1 cellular context compared by ENCODE assay signal in genomic region chr20:48920527-48921167, GRCh38.
TF ChIP-seq lines count a peak whose summit lies in the region.

No MANE protein-coding gene starts in this region.

TF ChIP-seq in HepG2, 621 proteins besides CTCF, POLR2A, EP300 and RAD21 (continued from another document and continues in another):
- TF ChIP-seq ZNF574 (CRISPR knock-in tag; IDR thresholded peaks at IDR 0.05), result no peak
- TF ChIP-seq BRD4 (CRISPR knock-in tag; IDR thresholded peaks at IDR 0.05), result no peak; the same call in 1 of the 2 replicates
- no peak for TF ChIP-seq HOXA3 (CRISPR knock-in tag; IDR thresholded peaks at IDR 0.05)
- no peak for TF ChIP-seq ZFAT (CRISPR knock-in tag; conservative IDR thresholded peaks at IDR 0.05)
- peak; percentile 4; the same call in 1 of the 2 replicates for TF ChIP-seq ZGPAT (CRISPR knock-in tag; IDR thresholded peaks at IDR 0.05)
- 0 out of 2 replicates have a peak, but pooled peaks have one; percentile 88 for TF ChIP-seq FLYWCH1 (CRISPR knock-in tag; IDR thresholded peaks at IDR 0.05)
- TF ChIP-seq ZNF124 (CRISPR knock-in tag; IDR thresholded peaks at IDR 0.05), result no peak
- no peak for TF ChIP-seq ASH2L (IDR thresholded peaks at IDR 0.05; ENCODE audit: insufficient read length, low read depth, low read length)
- TF ChIP-seq ZNF780A (CRISPR knock-in tag; IDR thresholded peaks at IDR 0.05), result peak; percentile 70
- TF ChIP-seq ZNF558 (CRISPR knock-in tag; IDR thresholded peaks at IDR 0.05; ENCODE audit: borderline replicate concordance), result 0 out of 2 replicates have a peak, but pooled peaks have one; percentile 63
- TF ChIP-seq ZSCAN9 (CRISPR knock-in tag; IDR thresholded peaks at IDR 0.05; ENCODE audit: borderline replicate concordance), result 0 out of 2 replicates have a peak, but pooled peaks have one; percentile 1
- TF ChIP-seq NFKB2 (CRISPR knock-in tag; IDR thresholded peaks at IDR 0.05; ENCODE audit: borderline replicate concordance), result 0 out of 2 replicates have a peak, but pooled peaks have one; percentile 12
- peak; percentile 66 for TF ChIP-seq JUNB (CRISPR knock-in tag; IDR thresholded peaks at IDR 0.05; ENCODE audit: borderline replicate concordance)
- TF ChIP-seq ZMYM4 (CRISPR knock-in tag; IDR thresholded peaks at IDR 0.05), result no peak; the same call in 1 of the 2 replicates
- TF ChIP-seq ZNF772 (CRISPR knock-in tag; IDR thresholded peaks at IDR 0.05), result peak; percentile 21; the same call in 1 of the 2 replicates
- TF ChIP-seq ADNP (CRISPR knock-in tag; IDR thresholded peaks at IDR 0.05), result peak; percentile 92; the same call in 1 of the 2 replicates
- peak; percentile 35 for TF ChIP-seq HDAC2 (CRISPR knock-in tag; IDR thresholded peaks at IDR 0.05)
- no peak for TF ChIP-seq KMT2B (CRISPR knock-in tag; IDR thresholded peaks at IDR 0.05)
- no peak for TF ChIP-seq GATAD1 (CRISPR knock-in tag; IDR thresholded peaks at IDR 0.05)
- peak; percentile 66; the same call in 1 of the 2 replicates for TF ChIP-seq KDM1A (CRISPR knock-in tag; IDR thresholded peaks at IDR 0.05)
- TF ChIP-seq ATM (IDR thresholded peaks at IDR 0.05; ENCODE audit: borderline replicate concordance), result 0 out of 2 replicates have a peak, but pooled peaks have one; percentile 57
- TF ChIP-seq HDAC1 (CRISPR knock-in tag; IDR thresholded peaks at IDR 0.05), result no peak
- TF ChIP-seq DMAP1 (CRISPR knock-in tag; IDR thresholded peaks at IDR 0.05), result no peak
- no peak; the same call in 1 of the 2 replicates for TF ChIP-seq SPEN (CRISPR knock-in tag; IDR thresholded peaks at IDR 0.05; ENCODE audit: low read depth)
- no peak for TF ChIP-seq IRX3 (CRISPR knock-in tag; IDR thresholded peaks at IDR 0.05; ENCODE audit: borderline replicate concordance, low read depth)
- TF ChIP-seq NBN (conservative IDR thresholded peaks at IDR 0.05), result 0 out of 2 replicates have a peak, but pooled peaks have one; percentile 72
- no peak for TF ChIP-seq CBX2 (IDR thresholded peaks at IDR 0.05; ENCODE audit: low read depth, low read length)
- no peak for TF ChIP-seq CBX2 (CRISPR knock-in tag; IDR thresholded peaks at IDR 0.05; ENCODE audit: low read depth)
- TF ChIP-seq FOXO1 (CRISPR knock-in tag; IDR thresholded peaks at IDR 0.05), result no peak
- no peak for TF ChIP-seq ARHGAP35 (CRISPR knock-in tag; IDR thresholded peaks at IDR 0.05; ENCODE audit: borderline replicate concordance)
- TF ChIP-seq SOX6 (IDR thresholded peaks at IDR 0.05), result no peak; the same call in 1 of the 2 replicates
- TF ChIP-seq SOX6 (CRISPR knock-in tag; IDR thresholded peaks at IDR 0.05), result no peak
- TF ChIP-seq SP1 (IDR thresholded peaks at IDR 0.05), result no peak
- no peak for TF ChIP-seq SP1 (CRISPR knock-in tag; IDR thresholded peaks at IDR 0.05)
- TF ChIP-seq GATAD2A (CRISPR knock-in tag; IDR thresholded peaks at IDR 0.05), result no peak
- no peak for TF ChIP-seq SRF (IDR thresholded peaks at IDR 0.05; ENCODE audit: low read depth, low read length)
- TF ChIP-seq FOXK2 (IDR thresholded peaks at IDR 0.05), result 0 out of 2 replicates have a peak, but pooled peaks have one; percentile 1
- TF ChIP-seq ZNF589 (CRISPR knock-in tag; conservative IDR thresholded peaks at IDR 0.05), result peak; percentile 79
- peak; percentile 65 for TF ChIP-seq FOXA1 (IDR thresholded peaks at IDR 0.05)
- no peak for TF ChIP-seq FOXA1 (CRISPR knock-in tag; IDR thresholded peaks at IDR 0.05)
- no peak for TF ChIP-seq FOXO4 (CRISPR knock-in tag; conservative IDR thresholded peaks at IDR 0.05)
- TF ChIP-seq ZNF629 (CRISPR knock-in tag; conservative IDR thresholded peaks at IDR 0.05), result no peak
- TF ChIP-seq ETV5 (CRISPR knock-in tag; IDR thresholded peaks at IDR 0.05; ENCODE audit: borderline replicate concordance), result peak; percentile 90; the same call in 1 of the 2 replicates
- no peak for TF ChIP-seq BRCA1 (CRISPR knock-in tag; IDR thresholded peaks at IDR 0.05)
- TF ChIP-seq ZFP90 (CRISPR knock-in tag; IDR thresholded peaks at IDR 0.05; ENCODE audit: borderline replicate concordance), result no peak
- TF ChIP-seq ISL2 (CRISPR knock-in tag; IDR thresholded peaks at IDR 0.05), result 0 out of 2 replicates have a peak, but pooled peaks have one; percentile 41
- TF ChIP-seq CREB1 (IDR thresholded peaks at IDR 0.05), result no peak; the same call in 1 of the 2 replicates
- TF ChIP-seq CREB1 (CRISPR knock-in tag; IDR thresholded peaks at IDR 0.05), result peak; percentile 5; the same call in 1 of the 2 replicates
- peak; percentile 6; the same call in 1 of the 2 replicates for TF ChIP-seq MED1 (CRISPR knock-in tag; IDR thresholded peaks at IDR 0.05)
- peak; percentile 7 for TF ChIP-seq TEAD3 (CRISPR knock-in tag; optimal IDR thresholded peaks at IDR 0.05; ENCODE audit: borderline replicate concordance)
- peak; percentile 73 for TF ChIP-seq ZNF768 (CRISPR knock-in tag; IDR thresholded peaks at IDR 0.05)
- TF ChIP-seq TBX2 (CRISPR knock-in tag; IDR thresholded peaks at IDR 0.05; ENCODE audit: borderline replicate concordance), result no peak
- TF ChIP-seq PAF1 (CRISPR knock-in tag; IDR thresholded peaks at IDR 0.05), result no peak
- no peak for TF ChIP-seq CENPX (CRISPR knock-in tag; IDR thresholded peaks at IDR 0.05)
- TF ChIP-seq SMC3 (IDR thresholded peaks at IDR 0.05; ENCODE audit: low read length), result no peak
- TF ChIP-seq TBX3 (IDR thresholded peaks at IDR 0.05; ENCODE audit: borderline replicate concordance), result peak; percentile 4; the same call in 1 of the 2 replicates
- peak; percentile 3; the same call in 1 of the 2 replicates for TF ChIP-seq ZBTB20 (CRISPR knock-in tag; IDR thresholded peaks at IDR 0.05; ENCODE audit: borderline replicate concordance, low read depth)
- TF ChIP-seq RXRB (CRISPR knock-in tag; IDR thresholded peaks at IDR 0.05; ENCODE audit: borderline replicate concordance), result no peak
- TF ChIP-seq GTF3A (CRISPR knock-in tag; conservative IDR thresholded peaks at IDR 0.05), result no peak
- no peak for TF ChIP-seq ZNF790 (CRISPR knock-in tag; IDR thresholded peaks at IDR 0.05; ENCODE audit: borderline replicate concordance)
- 0 out of 2 replicates have a peak, but pooled peaks have one; percentile 25 for TF ChIP-seq POGZ (CRISPR knock-in tag; IDR thresholded peaks at IDR 0.05)
- TF ChIP-seq RFX1 (IDR thresholded peaks at IDR 0.05), result no peak
- no peak for TF ChIP-seq ZNF550 (CRISPR knock-in tag; IDR thresholded peaks at IDR 0.05; ENCODE audit: borderline replicate concordance)
- TF ChIP-seq, protein P1, sequence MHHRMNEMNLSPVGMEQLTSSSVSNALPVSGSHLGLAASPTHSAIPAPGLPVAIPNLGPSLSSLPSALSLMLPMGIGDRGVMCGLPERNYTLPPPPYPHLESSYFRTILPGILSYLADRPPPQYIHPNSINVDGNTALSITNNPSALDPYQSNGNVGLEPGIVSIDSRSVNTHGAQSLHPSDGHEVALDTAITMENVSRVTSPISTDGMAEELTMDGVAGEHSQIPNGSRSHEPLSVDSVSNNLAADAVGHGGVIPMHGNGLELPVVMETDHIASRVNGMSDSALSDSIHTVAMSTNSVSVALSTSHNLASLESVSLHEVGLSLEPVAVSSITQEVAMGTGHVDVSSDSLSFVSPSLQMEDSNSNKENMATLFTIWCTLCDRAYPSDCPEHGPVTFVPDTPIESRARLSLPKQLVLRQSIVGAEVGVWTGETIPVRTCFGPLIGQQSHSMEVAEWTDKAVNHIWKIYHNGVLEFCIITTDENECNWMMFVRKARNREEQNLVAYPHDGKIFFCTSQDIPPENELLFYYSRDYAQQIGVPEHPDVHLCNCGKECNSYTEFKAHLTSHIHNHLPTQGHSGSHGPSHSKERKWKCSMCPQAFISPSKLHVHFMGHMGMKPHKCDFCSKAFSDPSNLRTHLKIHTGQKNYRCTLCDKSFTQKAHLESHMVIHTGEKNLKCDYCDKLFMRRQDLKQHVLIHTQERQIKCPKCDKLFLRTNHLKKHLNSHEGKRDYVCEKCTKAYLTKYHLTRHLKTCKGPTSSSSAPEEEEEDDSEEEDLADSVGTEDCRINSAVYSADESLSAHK (CRISPR knock-in tag; IDR thresholded peaks at IDR 0.05; ENCODE audit: borderline replicate concordance), result no peak
- peak; percentile 9 for TF ChIP-seq HNRNPK (IDR thresholded peaks at IDR 0.05; ENCODE audit: low read depth, low read length, poor library complexity, severe bottlenecking)
- TF ChIP-seq ZNF562 (CRISPR knock-in tag; IDR thresholded peaks at IDR 0.05; ENCODE audit: borderline replicate concordance), result no peak
- no peak; the same call in 1 of the 2 replicates for TF ChIP-seq FOXP1 (IDR thresholded peaks at IDR 0.05)
- no peak for TF ChIP-seq FOXP1 (CRISPR knock-in tag; IDR thresholded peaks at IDR 0.05)
- TF ChIP-seq, protein P2, sequence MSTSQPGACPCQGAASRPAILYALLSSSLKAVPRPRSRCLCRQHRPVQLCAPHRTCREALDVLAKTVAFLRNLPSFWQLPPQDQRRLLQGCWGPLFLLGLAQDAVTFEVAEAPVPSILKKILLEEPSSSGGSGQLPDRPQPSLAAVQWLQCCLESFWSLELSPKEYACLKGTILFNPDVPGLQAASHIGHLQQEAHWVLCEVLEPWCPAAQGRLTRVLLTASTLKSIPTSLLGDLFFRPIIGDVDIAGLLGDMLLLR (CRISPR knock-in tag; IDR thresholded peaks at IDR 0.05), result no peak
- TF ChIP-seq ZBTB42 (CRISPR knock-in tag; IDR thresholded peaks at IDR 0.05), result no peak
- no peak for TF ChIP-seq ZMYM3 (CRISPR knock-in tag; IDR thresholded peaks at IDR 0.05)
- TF ChIP-seq ZBTB26 (CRISPR knock-in tag; IDR thresholded peaks at IDR 0.05; ENCODE audit: borderline replicate concordance), result no peak; the same call in none of the 2 replicates
- TF ChIP-seq GMEB1 (CRISPR knock-in tag; IDR thresholded peaks at IDR 0.05; ENCODE audit: borderline replicate concordance), result no peak
- TF ChIP-seq ATF3 (CRISPR knock-in tag; IDR thresholded peaks at IDR 0.05), result no peak
- TF ChIP-seq ONECUT2 (CRISPR knock-in tag; IDR thresholded peaks at IDR 0.05), result peak; percentile 29; the same call in 1 of the 2 replicates
